In genomic region chr7:6111041-6111440, GRCh38 we compare ENCODE assay signal across 22 cellular contexts.
"Had no signal": no experiment of that assay in that cellular context is flagged by ENCODE, and none has a peak within 500 bp of the region (broad histone marks: within the 10 kb centered on the region; RNA-seq: fewer than 3 reads in every experiment).

No MANE protein-coding gene starts in this region.

- ATAC-seq: body of pancreas; left lung; mucosa of descending colon; natural killer cell treated with Interleukin-12 subunit alpha and Interleukin-12 subunit beta and Interleukin-15 and Interleukin-18, amount 100 ng/mL, for 72 hours; SK-N-SH treated with all-trans-retinoic acid at 6 μM for 48 hours had no signal

- H3K27ac Mint-ChIP-seq: activated B cell treated with CpG ODN at 0.5 μM for 24 hours; activated naive CD4-positive, alpha-beta T cell treated with anti-CD3 and anti-CD28 coated beads, Interleukin-2, amount 10 ng/mL, durations not matched to agents 7 days and 5 days; activated T-helper 1 cell treated with anti-CD3 and anti-CD28 coated beads, Interleukin-12 subunit alpha, Interleukin-12 subunit beta, Interleukin-2, Interleukin-4 antibody, amounts not matched to agents 30 ng/mL and 10 ng/mL and 1 ng/mL, durations not matched to agents 14 hours and 24 hours and 36 hours had no signal

- FAIRE-seq: frontal cortex, islet of Langerhans had no signal

- H3K9me3 Mint-ChIP-seq: activated B cell treated with CpG ODN at 0.5 μM for 24 hours; activated naive CD4-positive, alpha-beta T cell treated with anti-CD3 and anti-CD28 coated beads, Interleukin-2, amount 10 ng/mL, durations not matched to agents 7 days and 5 days; activated T-helper 1 cell treated with anti-CD3 and anti-CD28 coated beads, Interleukin-12 subunit alpha, Interleukin-12 subunit beta, Interleukin-2, Interleukin-4 antibody, amounts not matched to agents 30 ng/mL and 10 ng/mL and 1 ng/mL, durations not matched to agents 14 hours and 24 hours and 36 hours; natural killer cell treated with Interleukin-12 subunit alpha and Interleukin-12 subunit beta and Interleukin-15 and Interleukin-18, amount 100 ng/mL, for 72 hours had no signal

- DNase-seq: activated B cell treated with CpG ODN at 0.5 μM for 24 hours; activated CD4-positive, alpha-beta T cell treated with anti-CD3 and anti-CD28 coated beads, Interleukin-2, amount 50 U/mL, for 4 hours; activated gamma-delta T cell; activated naive CD4-positive, alpha-beta T cell treated with anti-CD3 and anti-CD28 coated beads, Interleukin-2, amount 10 ng/mL, durations not matched to agents 7 days and 5 days; activated T-cell treated with anti-CD3 and anti-CD28 coated beads for 4 hours; body of pancreas; cerebellar nuclear complex; dorsolateral prefrontal cortex; effector memory CD4-positive, alpha-beta T cell; left lung; mesendoderm; mucosa of descending colon; retina; stimulated activated CD4-positive, alpha-beta T cell treated with anti-CD3 and anti-CD28 coated beads, Interleukin-1b, Interleukin-23, amount 100 ng/mL, for 48 hours; stimulated activated CD4-positive, alpha-beta T cell treated with anti-CD3 and anti-CD28 coated beads, Interleukin-4, amount 100 ng/mL, for 4 hours; stimulated activated naive CD4-positive, alpha-beta T cell; T-helper 2 cell had no signal

- H3K4me3 Mint-ChIP-seq: activated B cell treated with CpG ODN at 0.5 μM for 24 hours; activated naive CD4-positive, alpha-beta T cell treated with anti-CD3 and anti-CD28 coated beads, Interleukin-2, amount 10 ng/mL, durations not matched to agents 7 days and 5 days; activated T-helper 1 cell treated with anti-CD3 and anti-CD28 coated beads, Interleukin-12 subunit alpha, Interleukin-12 subunit beta, Interleukin-2, Interleukin-4 antibody, amounts not matched to agents 30 ng/mL and 10 ng/mL and 1 ng/mL, durations not matched to agents 14 hours and 24 hours and 36 hours; natural killer cell treated with Interleukin-12 subunit alpha and Interleukin-12 subunit beta and Interleukin-15 and Interleukin-18, amount 100 ng/mL, for 72 hours had no signal

- H3K27me3 Mint-ChIP-seq: activated B cell treated with CpG ODN at 0.5 μM for 24 hours; activated naive CD4-positive, alpha-beta T cell treated with anti-CD3 and anti-CD28 coated beads, Interleukin-2, amount 10 ng/mL, durations not matched to agents 7 days and 5 days; natural killer cell treated with Interleukin-12 subunit alpha and Interleukin-12 subunit beta and Interleukin-15 and Interleukin-18, amount 100 ng/mL, for 72 hours had no signal
